Comparison of ENCODE assay signal across 15 cellular contexts in genomic region chr17:17847726-17848125, GRCh38. TPM values are rescaled to one million over a fixed set of nuclear protein-coding genes. Genes with fewer than 3 reads are reported as not detected.
A peak's percentile ranks its signal among the peaks of the same experiment; 100 is the strongest.
DNase-seq lines count a peak whose midpoint lies in the region; ATAC-seq and TF ChIP-seq lines count a peak whose summit lies in the region.
"Had no signal": no experiment of that assay in that cellular context is flagged by ENCODE, and none has a peak within 500 bp of the region (broad histone marks: within the 10 kb centered on the region; RNA-seq: fewer than 3 reads in every experiment).

No MANE protein-coding gene starts in this region.

- H3K27ac Mint-ChIP-seq in CD4-positive, alpha-beta T cell = peak overlapping the region; percentile 99
- peak overlapping the region; percentile 71 for H3K27ac Mint-ChIP-seq in stimulated activated memory B cell treated with anti-CD40 and anti-IgM and Interleukin-4, amounts not matched to agents 10 μg/mL and 1 μg/mL and 100 μg/mL, for 72 hours

- CTCF ChIA-PET in CD4-positive, alpha-beta T cell (lab: Charles Lee) = no interaction called here

- no peak for ATAC-seq in CD4-positive, alpha-beta T cell (ENCODE audit: poor library complexity)
- no peak for ATAC-seq in stimulated activated memory B cell treated with anti-CD40 and anti-IgM and Interleukin-4, amounts not matched to agents 10 μg/mL and 1 μg/mL and 100 μg/mL, for 72 hours
- ATAC-seq in SK-N-SH treated with all-trans-retinoic acid at 6 μM for 48 hours = no peak
- ATAC-seq: activated T-cell treated with anti-CD3 and anti-CD28 coated beads, Interleukin-2, amount 50 U/mL, for 4 hours had no signal

- TF ChIP-seq CTCF in CD4-positive, alpha-beta T cell (IDR thresholded peaks at IDR 0.05) = no peak

- intact Hi-C loops in CD4-positive, alpha-beta T cell (cut with DNase I, micrococcal nuclease) = no loop called here

- no peak for DNase-seq in CD4-positive, alpha-beta T cell
- DNase-seq in ecto neural progenitor cell (ENCODE audit: low spot score) (peak; percentile 46), amygdala (lab: John Stamatoyannopoulos, UW) (no peak), NCI-H446 treated with DMSO at 0.1 percent for 48 hours (lab: John Stamatoyannopoulos, UW) (no peak)
- DNase-seq: activated CD4-positive, alpha-beta T cell treated with anti-CD3 and anti-CD28 coated beads, Interleukin-2, amount 50 U/mL, for 4 hours; activated T-cell treated with anti-CD3 and anti-CD28 coated beads, Interleukin-2, amount 50 U/mL, for 4 hours; KG1; midbrain; NCI-H2029 treated with DMSO at 0.1 percent for 48 hours; stimulated activated CD4-positive, alpha-beta T cell treated with anti-CD3 and anti-CD28 coated beads, Interleukin-12 subunit alpha, Interleukin-12 subunit beta, amount 100 ng/mL, for 4 hours had no signal

- no peaks in the 10 kb centered on the region for H3K36me3 ChIP-seq in KOPT-K1 (ENCODE audit: insufficient read depth, low read length)
- H3K36me3 ChIP-seq: cardiac muscle cell had no signal

- H3K9me3 Mint-ChIP-seq in CD4-positive, alpha-beta T cell = no peaks in the 10 kb centered on the region
- H3K9me3 Mint-ChIP-seq in stimulated activated memory B cell treated with anti-CD40 and anti-IgM and Interleukin-4, amounts not matched to agents 10 μg/mL and 1 μg/mL and 100 μg/mL, for 72 hours = no peaks in the 10 kb centered on the region
- H3K9me3 Mint-ChIP-seq: activated T-cell treated with anti-CD3 and anti-CD28 coated beads, Interleukin-2, amount 50 U/mL, for 4 hours had no signal

- H3K27me3 ChIP-seq in CD4-positive, alpha-beta T cell (ENCODE audit: control insufficient read depth, insufficient read depth, low read length) = no peaks in the 10 kb centered on the region
- H3K27me3 ChIP-seq: adrenal gland, cardiac muscle cell had no signal

- peaks cover 52% of the 10 kb centered on the region for H3K4me1 Mint-ChIP-seq in CD4-positive, alpha-beta T cell (ENCODE audit: low read depth)
- peaks cover 31% of the 10 kb centered on the region for H3K4me1 Mint-ChIP-seq in stimulated activated memory B cell treated with anti-CD40 and anti-IgM and Interleukin-4, amounts not matched to agents 10 μg/mL and 1 μg/mL and 100 μg/mL, for 72 hours

- peak overlapping the region; percentile 25 for H3K4me3 Mint-ChIP-seq in CD4-positive, alpha-beta T cell
- H3K4me3 Mint-ChIP-seq in stimulated activated memory B cell treated with anti-CD40 and anti-IgM and Interleukin-4, amounts not matched to agents 10 μg/mL and 1 μg/mL and 100 μg/mL, for 72 hours = no peak overlapping the region
- H3K4me3 Mint-ChIP-seq: activated T-cell treated with anti-CD3 and anti-CD28 coated beads, Interleukin-2, amount 50 U/mL, for 4 hours had no signal

- no peaks in the 10 kb centered on the region for H3K27me3 Mint-ChIP-seq in CD4-positive, alpha-beta T cell
- no peaks in the 10 kb centered on the region for H3K27me3 Mint-ChIP-seq in stimulated activated memory B cell treated with anti-CD40 and anti-IgM and Interleukin-4, amounts not matched to agents 10 μg/mL and 1 μg/mL and 100 μg/mL, for 72 hours

- no peaks in the 10 kb centered on the region for H3K9me3 ChIP-seq in CD4-positive, alpha-beta T cell (ENCODE audit: control insufficient read depth, low read length)
- no peaks in the 10 kb centered on the region for H3K9me3 ChIP-seq in KOPT-K1 (ENCODE audit: insufficient read depth, low read length, poor library complexity, severe bottlenecking)
- H3K9me3 ChIP-seq: adrenal gland had no signal

- H3K36me3 Mint-ChIP-seq in CD4-positive, alpha-beta T cell (ENCODE audit: low read depth) = peaks cover 4% of the 10 kb centered on the region
- no peaks in the 10 kb centered on the region for H3K36me3 Mint-ChIP-seq in stimulated activated memory B cell treated with anti-CD40 and anti-IgM and Interleukin-4, amounts not matched to agents 10 μg/mL and 1 μg/mL and 100 μg/mL, for 72 hours

- H3K27ac ChIP-seq in CD4-positive, alpha-beta T cell (ENCODE audit: low read depth, low read length) = peak overlapping the region; percentile 83
- peak overlapping the region; percentile 92 for H3K27ac ChIP-seq in KOPT-K1 (ENCODE audit: low read depth, low read length, poor library complexity, severe bottlenecking)
- H3K27ac ChIP-seq: cardiac muscle cell had no signal

- POLR2A ChIA-PET in CD4-positive, alpha-beta T cell (lab: Charles Lee) = interaction anchor here (4.5 kb wide), 1 partner anchor 13 kb away, joined by 71 read pairs; the partner anchor contains the start of gene SREBF1

TF ChIP-seq in SK-N-SH treated with all-trans-retinoic acid at 6 μM for 48 hours, 23 proteins besides CTCF, POLR2A, EP300 and RAD21 (continues in another document):
- TF ChIP-seq ZFP30 (CRISPR knock-in tag; IDR thresholded peaks at IDR 0.05) (no peak), CSDC2 (CRISPR knock-in tag; IDR thresholded peaks at IDR 0.05) (no peak), RARB (CRISPR knock-in tag; IDR thresholded peaks at IDR 0.05) (no peak), PATZ1 (CRISPR knock-in tag; IDR thresholded peaks at IDR 0.05; ENCODE audit: borderline replicate concordance) (no peak), OSR1 (CRISPR knock-in tag; IDR thresholded peaks at IDR 0.05) (no peak), ZC3H10 (CRISPR knock-in tag; IDR thresholded peaks at IDR 0.05) (no peak), ZNF8 (CRISPR knock-in tag; IDR thresholded peaks at IDR 0.05) (no peak), ZNF70 (CRISPR knock-in tag; IDR thresholded peaks at IDR 0.05) (no peak), TSHZ2 (CRISPR knock-in tag; IDR thresholded peaks at IDR 0.05) (no peak), ESRRG (CRISPR knock-in tag; IDR thresholded peaks at IDR 0.05) (no peak), ARNTL (CRISPR knock-in tag; IDR thresholded peaks at IDR 0.05; ENCODE audit: borderline replicate concordance, low read depth) (no peak), BACH2 (CRISPR knock-in tag; IDR thresholded peaks at IDR 0.05; ENCODE audit: borderline replicate concordance) (no peak), GLIS3 (CRISPR knock-in tag; IDR thresholded peaks at IDR 0.05) (no peak), CREB5 (CRISPR knock-in tag; IDR thresholded peaks at IDR 0.05; ENCODE audit: low read depth) (no peak), TOX (CRISPR knock-in tag; IDR thresholded peaks at IDR 0.05; ENCODE audit: borderline replicate concordance) (no peak), SNAI2 (CRISPR knock-in tag; IDR thresholded peaks at IDR 0.05) (no peak)

RNA-seq across cellular contexts. Expression of gene SREBF1, which starts 10.9 kb away (rescaled TPM):
- total RNA-seq in CD4-positive, alpha-beta T cell = 100 to 1,000 TPM; 249 to 264 TPM
